Comparison of ENCODE assay signal across 8 cellular contexts in the genomic region with DNA sequence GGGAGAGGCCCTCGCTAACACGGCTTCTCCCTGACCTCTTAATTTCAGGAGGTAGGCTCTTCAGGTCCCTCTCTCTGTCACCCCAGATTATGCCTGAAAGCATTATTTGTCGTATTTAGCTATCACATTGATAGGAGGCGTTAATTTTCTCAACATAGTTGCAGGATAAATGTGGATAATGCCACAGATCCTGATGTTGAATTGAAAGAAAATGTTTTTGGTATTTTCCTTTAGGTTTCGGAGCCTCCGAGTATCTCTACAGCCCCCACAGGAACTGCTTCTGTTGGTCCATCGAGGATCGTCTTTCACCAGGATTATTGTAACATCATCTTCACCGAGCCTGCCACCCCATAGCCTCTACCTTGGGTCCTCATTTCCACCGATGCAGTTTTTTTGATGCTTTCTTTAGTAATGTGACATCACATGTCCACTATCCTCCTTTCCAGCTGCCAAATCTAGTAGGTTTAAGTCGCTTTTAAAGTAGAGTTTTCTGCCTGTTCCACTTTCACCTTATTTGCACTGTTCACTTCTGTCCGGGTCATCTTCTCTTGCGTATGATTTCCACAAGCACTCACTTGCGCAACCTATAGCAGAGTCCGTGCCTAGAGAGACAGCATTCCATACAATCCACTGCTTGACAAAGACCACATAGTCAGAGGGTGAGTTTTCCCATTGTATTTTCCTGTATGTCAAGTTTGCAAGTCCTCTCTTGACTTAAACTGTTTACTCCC. TPM values are rescaled to one million over a fixed set of nuclear protein-coding genes. Genes with fewer than 3 reads are reported as not detected.
DNase-seq lines count a peak whose midpoint lies in the region; ATAC-seq and TF ChIP-seq lines count a peak whose summit lies in the region.

No MANE protein-coding gene starts in this region.

- H3K27me3 ChIP-seq in A673 (replicated peaks; ENCODE audit: insufficient read depth, low read depth, low read length, poor library complexity) = peaks cover 17% of the 10 kb centered on the region
- H3K27me3 ChIP-seq in Peyer's patch = no peaks in the 10 kb centered on the region
- H3K27me3 ChIP-seq in duodenal mucosa (ENCODE audit: control insufficient read depth in 1 of 2, insufficient read depth in 2 of 2, low read length in 2 of 2) = peaks cover 0 to 5% of the 10 kb centered on the region in 2 donors

- H3K9me3 ChIP-seq in A673 (ENCODE audit: low read depth, low read length, poor library complexity, severe bottlenecking) (no peaks in the 10 kb centered on the region), Peyer's patch (no peaks in the 10 kb centered on the region), duodenal mucosa (ENCODE audit: control insufficient read depth in 1 of 2, low read length in 2 of 2) (no peaks in the 10 kb centered on the region), mucosa of descending colon (no peaks in the 10 kb centered on the region)

- peak overlapping the region; percentile 57 for H3K4me3 ChIP-seq in A673 (ENCODE audit: low read depth, low read length, poor library complexity, severe bottlenecking)
- peak overlapping the region; percentile 67 to 90 (median 78) for H3K4me3 ChIP-seq in Peyer's patch
- H3K4me3 ChIP-seq in duodenal mucosa (ENCODE audit: low read depth in 1 of 2, low read length in 2 of 2) = peak overlapping the region; percentile 82 to 85
- peak overlapping the region; percentile 50 for H3K4me3 ChIP-seq in mucosa of descending colon

- H3K9ac ChIP-seq in duodenal mucosa (ENCODE audit: low read depth in 1 of 2, low read length in 2 of 2) = peak overlapping the region; percentile 38 to 76

- TF ChIP-seq CTCF in A673 (conservative IDR thresholded peaks at IDR 0.05; ENCODE audit: low read depth, low read length) = no peak
- no peak for TF ChIP-seq CTCF in Peyer's patch (IDR thresholded peaks at IDR 0.05)
- TF ChIP-seq CTCF in mucosa of descending colon (IDR thresholded peaks at IDR 0.05) = no peak

- CTCF ChIA-PET in A673 (lab: Charles Lee) = no interaction called here

- no TSS peak for BruUV-seq in A673 (replicated peaks; lab: Mats Ljungman, UMichigan)

- H3K4me1 ChIP-seq in A673 (ENCODE audit: insufficient read depth, low read length, poor library complexity, severe bottlenecking) = peaks cover 5% of the 10 kb centered on the region
- peaks cover 0 to 9% (median 3%) of the 10 kb centered on the region in 4 donors for H3K4me1 ChIP-seq in Peyer's patch
- H3K4me1 ChIP-seq in duodenal mucosa (ENCODE audit: control insufficient read depth in 1 of 2, insufficient read depth in 2 of 2, low read length in 2 of 2) = peaks cover 15 to 21% of the 10 kb centered on the region in 2 donors
- peaks cover 7% of the 10 kb centered on the region for H3K4me1 ChIP-seq in mucosa of descending colon (ENCODE audit: low read depth)

- ATAC-seq in mucosa of descending colon (peak; percentile 19), sciatic nerve (no peak), GM18505 (IDR thresholded peaks at IDR 0.05; ENCODE audit: unreplicated experiment) (no peak)

- intact Hi-C loops in A673 (cut with micrococcal nuclease; ENCODE audit: unreplicated experiment) (no loop called here), mucosa of descending colon (cut with DNase I, micrococcal nuclease) (no loop called here), sciatic nerve (cut with DNase I) (no loop called here)

- TF ChIP-seq POLR2A in Peyer's patch (IDR thresholded peaks at IDR 0.05) = no peak
- TF ChIP-seq POLR2A in GM18505 (IDR thresholded peaks at IDR 0.05; ENCODE audit: borderline replicate concordance, extremely low read depth, insufficient read depth, insufficient read length) = no peak

- POLR2A ChIA-PET in A673 (lab: Charles Lee; ENCODE audit: low non-redundant PET) = no interaction called here

- H3K27ac ChIP-seq in A673 (ENCODE audit: low read depth, low read length, poor library complexity, severe bottlenecking) (peak overlapping the region; percentile 68), Peyer's patch (peak overlapping the region; percentile 80 to 91 (median 86)), duodenal mucosa (ENCODE audit: low read depth, low read length) (peak overlapping the region; percentile 78)

- no peak for DNase-seq in A673 (ENCODE audit: low spot score)
- DNase-seq in GM04504 (ENCODE audit: low read depth) = peak; percentile 68
- DNase-seq in Peyer's patch = peak in 1 of 3 donors; percentile 65
- DNase-seq in mucosa of descending colon = peak in 1 of 3 donors; percentile 29
- DNase-seq in sciatic nerve (ENCODE audit: low spot score) = no peak
- no peak for DNase-seq in NCI-H774 (lab: John Stamatoyannopoulos, UW)

- H3K36me3 ChIP-seq in A673 (ENCODE audit: insufficient read depth, low read length, poor library complexity, severe bottlenecking) = no peaks in the 10 kb centered on the region
- no peaks in the 10 kb centered on the region for H3K36me3 ChIP-seq in Peyer's patch
- H3K36me3 ChIP-seq in duodenal mucosa (ENCODE audit: control insufficient read depth in 1 of 2, insufficient read depth in 2 of 2, low read length in 2 of 2) = no peaks in the 10 kb centered on the region
- H3K36me3 ChIP-seq in mucosa of descending colon (ENCODE audit: low read depth) = no peaks in the 10 kb centered on the region

RNA-seq across cellular contexts. Expression of gene TIGD2, which starts 0.7 kb away (rescaled TPM):
- total RNA-seq in A673 (2021) (2.8 TPM in 2 replicates), Peyer's patch (10 to 100 TPM; 12.4 to 17.7 (median 14.2) TPM), mucosa of descending colon (1 to 10 TPM; 2.6 to 5.3 (median 4.8) TPM), sciatic nerve (1.5 TPM)

RNA-seq across cellular contexts. Expression of gene FAM13A, which starts 55.0 kb away (rescaled TPM):
- total RNA-seq in A673 (2021) = 15.5 and 16.1 TPM in 2 replicates
- total RNA-seq in Peyer's patch = 100 to 1,000 TPM in 1 of 4 donors, 10 to 100 TPM in 3; 72.3 to 105 (median 90.0) TPM
- total RNA-seq in mucosa of descending colon = 10 to 100 TPM; 41.6 to 60.1 (median 50.2) TPM
- total RNA-seq in sciatic nerve = 39.9 TPM
